Comparison of ENCODE assay signal across 8 cellular contexts in the genomic region with DNA sequence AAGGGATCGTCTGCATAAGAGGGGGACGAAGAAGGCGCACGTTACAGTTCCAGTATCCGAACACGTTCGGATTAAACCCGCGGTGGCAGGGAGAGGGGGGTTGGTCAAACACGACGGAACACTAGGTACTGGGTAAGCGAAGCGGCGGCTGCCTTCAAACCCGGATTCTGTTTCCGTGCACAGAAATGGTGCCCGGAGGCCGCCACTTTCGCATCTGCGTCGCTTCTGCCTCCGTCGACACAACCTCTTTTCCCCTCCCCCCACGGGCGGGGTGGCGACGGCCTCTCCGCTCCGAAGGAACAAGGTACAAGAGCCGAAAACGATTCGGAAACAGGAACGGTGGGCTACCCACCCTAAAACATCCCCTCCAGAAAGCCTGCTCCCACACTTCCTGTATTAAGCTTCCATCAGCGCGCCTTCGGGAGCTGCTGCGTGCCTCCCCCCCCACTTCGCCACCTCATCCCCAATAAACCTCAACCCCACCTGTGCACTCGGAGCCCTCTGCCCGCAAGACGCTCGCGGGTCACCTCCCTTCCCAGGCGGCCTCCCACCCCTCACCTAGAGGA. TPM values are rescaled to one million over a fixed set of nuclear protein-coding genes. Genes with fewer than 3 reads are reported as not detected.
DNase-seq lines count a peak whose midpoint lies in the region; ATAC-seq and TF ChIP-seq lines count a peak whose summit lies in the region.

No MANE protein-coding gene starts in this region.

- H3K27ac ChIP-seq in DND-41 (ENCODE audit: low read length) (peak overlapping the region; percentile 93), heart right ventricle (peak overlapping the region; percentile 89 to 99 (median 97)), upper lobe of left lung (peak overlapping the region; percentile 92 to 99 (median 96))

- peak overlapping the region; percentile 84 for H3K4me2 ChIP-seq in DND-41 (ENCODE audit: insufficient read depth, low read length)

- intact Hi-C loops in heart right ventricle (cut with DNase I) (loop anchor here (1.0 to 10.0 kb wide), 4 partner anchors 50 to 52 kb away; partner anchors contain the start of gene USO1 (in 10 of the 10)), posterior cingulate gyrus (cut with DNase I) (loop anchor here (2.0 kb wide), 2 partner anchors 42 to 52 kb away; partner anchors contain the start of genes CDKL2 and USO1)

- peak overlapping the region; percentile 74 for H2AFZ ChIP-seq in DND-41 (ENCODE audit: low read depth, low read length)

- no peak for TF ChIP-seq POLR2A in upper lobe of left lung (IDR thresholded peaks at IDR 0.05)

- no peaks in the 10 kb centered on the region for H3K27me3 ChIP-seq in DND-41 (ENCODE audit: insufficient read depth, low read length, poor library complexity)
- no peaks in the 10 kb centered on the region for H3K27me3 ChIP-seq in heart right ventricle
- no peaks in the 10 kb centered on the region for H3K27me3 ChIP-seq in upper lobe of left lung

- 0% methylated on average over 44 of the region's 44 CpGs for WGBS in heart right ventricle, 2 donors
- WGBS in upper lobe of left lung, 2 donors = 0 to 2% methylated on average over 41 to 42 of the region's 44 CpGs

- H3K27me3 Mint-ChIP-seq in activated naive CD8-positive, alpha-beta T cell treated with anti-CD3 and anti-CD28 coated beads for 36 hours = no peaks in the 10 kb centered on the region

- peak overlapping the region; percentile 99 for H3K27ac Mint-ChIP-seq in activated naive CD8-positive, alpha-beta T cell treated with anti-CD3 and anti-CD28 coated beads for 36 hours

- peak; percentile 39 for ATAC-seq in DND-41 (ENCODE audit: insufficient read depth, low read depth)
- ATAC-seq in GM21515 (IDR thresholded peaks at IDR 0.05; ENCODE audit: unreplicated experiment) = peak; percentile 33
- peak; percentile 23 to 63 (median 48) for ATAC-seq in heart right ventricle
- ATAC-seq in upper lobe of left lung (ENCODE audit: low FRiP score in 2 of 2) = peak; percentile 60 to 70

- H3K9me3 ChIP-seq in DND-41 (ENCODE audit: insufficient read depth, low read length, severe bottlenecking) (no peaks in the 10 kb centered on the region), heart right ventricle (no peaks in the 10 kb centered on the region), upper lobe of left lung (no peaks in the 10 kb centered on the region)

- H3K79me2 ChIP-seq in DND-41 (ENCODE audit: insufficient read depth, low read length) = peaks cover 67% of the 10 kb centered on the region

- H3K9ac ChIP-seq in DND-41 (ENCODE audit: low read depth, low read length) = peak overlapping the region; percentile 88

- no peaks in the 10 kb centered on the region for H3K9me3 Mint-ChIP-seq in activated naive CD8-positive, alpha-beta T cell treated with anti-CD3 and anti-CD28 coated beads for 36 hours

- H3K36me3 ChIP-seq in DND-41 (ENCODE audit: insufficient read depth, low read length) (peaks cover 4% of the 10 kb centered on the region; the same call in 1 of the 2 replicates), heart right ventricle (no peaks in the 10 kb centered on the region), upper lobe of left lung (no peaks in the 10 kb centered on the region)

- H3K36me3 Mint-ChIP-seq in activated naive CD8-positive, alpha-beta T cell treated with anti-CD3 and anti-CD28 coated beads for 36 hours = peaks cover 31% of the 10 kb centered on the region

- peaks cover 46% of the 10 kb centered on the region for H3K4me1 Mint-ChIP-seq in activated naive CD8-positive, alpha-beta T cell treated with anti-CD3 and anti-CD28 coated beads for 36 hours

- H3K4me1 ChIP-seq in DND-41 (ENCODE audit: insufficient read depth, low read length) (peaks cover 46% of the 10 kb centered on the region), heart right ventricle (peaks cover 8 to 53% (median 48%) of the 10 kb centered on the region in 9 donors), upper lobe of left lung (peaks cover 11 to 35% (median 24%) of the 10 kb centered on the region in 4 donors)

- TF ChIP-seq CTCF in DND-41 (IDR thresholded peaks at IDR 0.05; ENCODE audit: borderline replicate concordance, extremely low read depth, low read length, poor library complexity, severe bottlenecking) (no peak), heart right ventricle (IDR thresholded peaks at IDR 0.05) (no peak), upper lobe of left lung (IDR thresholded peaks at IDR 0.05) (no peak)

- peak; percentile 80 for DNase-seq in DND-41
- peak; percentile 19 for DNase-seq in HuH-7.5 (ENCODE audit: low spot score)
- peak; percentile 19 for DNase-seq in SKM-1 (lab: John Stamatoyannopoulos, UW; ENCODE audit: unreplicated experiment)
- DNase-seq in activated naive CD8-positive, alpha-beta T cell treated with anti-CD3 and anti-CD28 coated beads for 36 hours = peak; percentile 85
- peak; percentile 59 to 68 for DNase-seq in heart right ventricle
- peak; percentile 38 to 94 (median 66) for DNase-seq in posterior cingulate gyrus
- DNase-seq in upper lobe of left lung = peak; percentile 66 to 91

- TF ChIP-seq EP300 in upper lobe of left lung (IDR thresholded peaks at IDR 0.05) = no peak

- H3K4me3 ChIP-seq in DND-41 (ENCODE audit: low read depth in 1 of 2, low read length in 2 of 2) (peak overlapping the region; percentile 59 to 75), heart right ventricle (peak overlapping the region; percentile 69 to 98 (median 90)), upper lobe of left lung (peak overlapping the region; percentile 69 to 97 (median 85))

- H3K4me3 Mint-ChIP-seq in activated naive CD8-positive, alpha-beta T cell treated with anti-CD3 and anti-CD28 coated beads for 36 hours = peak overlapping the region; percentile 99

- H4K20me1 ChIP-seq in DND-41 (ENCODE audit: insufficient read depth, low read length) = peaks cover 49% of the 10 kb centered on the region

RNA-seq across cellular contexts. Expression of gene G3BP2, which starts 0.7 kb away (rescaled TPM):
- 100 to 1,000 TPM; 249 to 251 TPM for total RNA-seq in activated naive CD8-positive, alpha-beta T cell treated with anti-CD3 and anti-CD28 coated beads for 36 hours
- 100 to 1,000 TPM in 2 of 10 donors, 10 to 100 TPM in 8; 75.7 to 119 (median 89.8) TPM for total RNA-seq in heart right ventricle
- polyA plus RNA-seq in heart right ventricle = 10 to 100 TPM; 10.6 to 24.2 TPM
- total RNA-seq in upper lobe of left lung = 100 to 1,000 TPM in 3 of 6 donors, 10 to 100 TPM in 3; 42.8 to 121 (median 97.1) TPM

RNA-seq across cellular contexts. Expression of gene CDKL2, which starts 42.2 kb away (rescaled TPM):
- under 1 TPM; 0.60 to 0.84 TPM for total RNA-seq in activated naive CD8-positive, alpha-beta T cell treated with anti-CD3 and anti-CD28 coated beads for 36 hours
- total RNA-seq in heart right ventricle (under 1 TPM in 9 of 10 donors, not detected in 1; 0.10 to 0.56 (median 0.34) TPM), upper lobe of left lung (10 to 100 TPM in 5 of 6 donors, 1 to 10 TPM in 1; 3.7 to 32.4 (median 17.0) TPM)
- polyA plus RNA-seq in heart right ventricle = under 1 TPM in 1 of 2 donors, not detected in 1; 0.01 TPM

RNA-seq across cellular contexts. Expression of gene USO1, which starts 51.8 kb away (rescaled TPM):
- total RNA-seq in activated naive CD8-positive, alpha-beta T cell treated with anti-CD3 and anti-CD28 coated beads for 36 hours = 10 to 100 TPM; 43.7 to 45.7 TPM
- total RNA-seq in heart right ventricle = 10 to 100 TPM; 71.2 to 98.7 (median 81.5) TPM
- 10 to 100 TPM; 43.8 to 45.1 TPM for polyA plus RNA-seq in heart right ventricle
- 100 to 1,000 TPM in 1 of 6 donors, 10 to 100 TPM in 5; 23.7 to 111 (median 54.3) TPM for total RNA-seq in upper lobe of left lung

Comparison
In these comparisons a context has a peak if more than half of its experiments do, and no peak if none do; other contexts are left out.
1. Peak in every context shown above with its lines: DNase-seq, ATAC-seq, H3K4me3 ChIP-seq and H3K27ac ChIP-seq.
2. DNase-seq: peak in every context shown above with its lines; median percentile 85 in activated naive CD8-positive, alpha-beta T cell treated with anti-CD3 and anti-CD28 coated beads for 36 hours; 80 in DND-41; 78 in upper lobe of left lung; 66 in posterior cingulate gyrus; 64 in heart right ventricle; 19 in HuH-7.5; 19 in SKM-1.